5 cellular contexts compared by ENCODE assay signal in genomic region chr10:114735946-114736345, GRCh38.
"Had no signal": no experiment of that assay in that cellular context is flagged by ENCODE, and none has a peak within 500 bp of the region (broad histone marks: within the 10 kb centered on the region; RNA-seq: fewer than 3 reads in every experiment).

No MANE protein-coding gene starts in this region.

- H3K27ac Mint-ChIP-seq: GM23338 had no signal

- H3K4me1 Mint-ChIP-seq: GM23338 had no signal

- H3K4me3 Mint-ChIP-seq: GM23338, H9 had no signal

- H3K4me3 ChIP-seq: GM23338, K562 had no signal

- H3K9me3 Mint-ChIP-seq: GM23338, H9 had no signal

- DNase-seq: H9, HCEC 1CT, IMR-90 had no signal

- ATAC-seq: GM23338, K562 had no signal
